In the genomic region with DNA sequence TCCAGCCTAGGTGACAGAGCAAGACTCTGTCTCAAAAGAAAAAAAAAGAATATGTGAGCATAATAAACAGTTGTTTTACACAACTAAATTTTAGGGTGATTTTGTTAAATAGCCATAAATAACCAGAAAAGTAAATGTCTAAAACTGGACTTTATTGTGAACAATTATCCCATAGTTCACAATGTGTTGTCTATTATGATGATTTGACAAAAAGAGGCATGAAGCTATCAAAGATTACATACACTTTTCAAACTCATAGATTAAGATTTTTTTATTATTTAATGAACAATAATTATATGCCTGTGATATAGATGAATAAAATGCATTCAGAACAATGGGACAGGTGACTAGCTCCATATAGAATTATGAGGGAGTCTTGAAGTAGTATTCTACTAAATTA, we compare ENCODE assay signal across 20 cellular contexts. TPM values are rescaled to one million over a fixed set of nuclear protein-coding genes. Genes with fewer than 3 reads are reported as not detected.
A peak's percentile ranks its signal among the peaks of the same experiment; 100 is the strongest.
DNase-seq lines count a peak whose midpoint lies in the region; ATAC-seq, FAIRE-seq and TF ChIP-seq lines count a peak whose summit lies in the region.
"Had no signal": no experiment of that assay in that cellular context is flagged by ENCODE, and none has a peak within 500 bp of the region (broad histone marks: within the 10 kb centered on the region; RNA-seq: fewer than 3 reads in every experiment).

No MANE protein-coding gene starts in this region.

- intact Hi-C loops in IMR-90 (cut with micrococcal nuclease), result no loop called here
- intact Hi-C loops in kidney (cut with DNase I), result no loop called here

- no peak overlapping the region for H3K4me3 ChIP-seq in A549
- H3K4me3 ChIP-seq in IMR-90 (ENCODE audit: insufficient read depth, low read depth, low read length), result no peak overlapping the region
- H3K4me3 ChIP-seq in kidney (ENCODE audit: low read length in 2 of 2), result no peak overlapping the region
- H3K4me3 ChIP-seq: BLaER1 treated with 17β-estradiol and CSF1 and Interleukin-3, amounts not matched to agents 10 nM and 100 nM had no signal

- no peak overlapping the region for H2AK9ac ChIP-seq in IMR-90 (replicated peaks; ENCODE audit: low read depth, low read length, poor library complexity)

- H2AK5ac ChIP-seq in IMR-90 (ENCODE audit: low read depth, low read length), result no peak overlapping the region

- no peak overlapping the region for H4K5ac ChIP-seq in IMR-90 (ENCODE audit: low read depth, low read length)

- no peak overlapping the region for H4K91ac ChIP-seq in IMR-90 (ENCODE audit: insufficient read depth, low read depth, low read length)

- no peak overlapping the region for H2BK120ac ChIP-seq in IMR-90 (ENCODE audit: low read depth, low read length)

- no peak overlapping the region for H3K18ac ChIP-seq in IMR-90 (ENCODE audit: low read depth, low read length)

- H3K14ac ChIP-seq in IMR-90 (replicated peaks; ENCODE audit: low read depth, low read length), result no peak overlapping the region

- no peak overlapping the region for H2AFZ ChIP-seq in IMR-90 (replicated peaks; ENCODE audit: low read length, poor library complexity)

- H2BK15ac ChIP-seq in IMR-90 (ENCODE audit: low read depth, low read length), result no peak overlapping the region

- no peaks in the 10 kb centered on the region for H3K9me3 ChIP-seq in A549
- H3K9me3 ChIP-seq in IMR-90 (ENCODE audit: control insufficient read depth, insufficient read depth, low read length), result peaks cover 3% of the 10 kb centered on the region; the same call in 1 of the 2 replicates
- no peaks in the 10 kb centered on the region for H3K9me3 ChIP-seq in kidney (ENCODE audit: control insufficient read depth in 1 of 2, low read length in 2 of 2)

- H3K27me3 ChIP-seq in IMR-90 (ENCODE audit: control insufficient read depth, insufficient read depth, low read length), result no peaks in the 10 kb centered on the region
- H3K27me3 ChIP-seq: BLaER1 treated with 17β-estradiol and CSF1 and Interleukin-3, amounts not matched to agents 10 nM and 100 nM had no signal

- H3K4me2 ChIP-seq in A549 (no peak overlapping the region), IMR-90 (ENCODE audit: low read depth, low read length) (no peak overlapping the region)
- H3K4me2 ChIP-seq: BLaER1 treated with 17β-estradiol and CSF1 and Interleukin-3, amounts not matched to agents 10 nM and 100 nM had no signal

- H3K79me1 ChIP-seq in IMR-90 (ENCODE audit: low read depth in 1 of 2, low read length in 2 of 2), result no peaks in the 10 kb centered on the region

- H3K4ac ChIP-seq in IMR-90 (ENCODE audit: low read depth, low read length), result no peak overlapping the region

- no peak overlapping the region for H3K56ac ChIP-seq in IMR-90 (ENCODE audit: extremely low read depth, insufficient read depth, low read length)

- H4K8ac ChIP-seq in IMR-90 (ENCODE audit: low read depth in 2 of 2, low read length in 2 of 2), result no peak overlapping the region

- POLR2A ChIA-PET in A549 (lab: Yijun Ruan, JAX), result no interaction called here
- POLR2A ChIA-PET in IMR-90 (lab: Charles Lee; ENCODE audit: unreplicated experiment), result no interaction called here

- BruUV-seq in IMR-90 (replicated peaks; lab: Mats Ljungman, UMichigan), result no TSS peak

- no peak overlapping the region for H3K23ac ChIP-seq in IMR-90 (ENCODE audit: low read depth, low read length)

- H2BK5ac ChIP-seq in IMR-90 (ENCODE audit: low read depth, low read length, poor library complexity, severe bottlenecking), result no peak overlapping the region

- H3K4me1 ChIP-seq in A549 (no peaks in the 10 kb centered on the region), IMR-90 (ENCODE audit: control insufficient read depth, insufficient read depth, low read length) (no peaks in the 10 kb centered on the region), kidney (ENCODE audit: control insufficient read depth in 1 of 2, insufficient read depth in 1 of 2, low read depth in 1 of 2, low read length in 2 of 2) (no peaks in the 10 kb centered on the region)
- H3K4me1 ChIP-seq: BLaER1 treated with 17β-estradiol and CSF1 and Interleukin-3, amounts not matched to agents 10 nM and 100 nM; Caco-2 had no signal

- H3K9ac ChIP-seq in IMR-90 (ENCODE audit: low read depth, low read length) (no peak overlapping the region), kidney (ENCODE audit: low read length in 2 of 2) (no peak overlapping the region)
- H3K9ac ChIP-seq: BLaER1 treated with 17β-estradiol and CSF1 and Interleukin-3, amounts not matched to agents 10 nM and 100 nM had no signal

- no peaks in the 10 kb centered on the region for H4K20me1 ChIP-seq in IMR-90 (ENCODE audit: insufficient read depth, low read length)
- H4K20me1 ChIP-seq: BLaER1 treated with 17β-estradiol and CSF1 and Interleukin-3, amounts not matched to agents 10 nM and 100 nM had no signal

- CTCF ChIA-PET in A549 (lab: Yijun Ruan, JAX) (no interaction called here), IMR-90 (lab: Yijun Ruan, JAX) (interaction anchor here (0.6 kb wide), 1 partner anchor 95 kb away, joined by 8 read pairs; no protein-coding TSS in a partner anchor)

- no peak for TF ChIP-seq CTCF in A549 (IDR thresholded peaks at IDR 0.05)
- TF ChIP-seq CTCF in IMR-90 (conservative IDR thresholded peaks at IDR 0.05; ENCODE audit: low read depth, low read length), result no peak
- TF ChIP-seq CTCF in kidney (IDR thresholded peaks at IDR 0.05; ENCODE audit: borderline replicate concordance, extremely low read depth, insufficient read depth), result no peak

- ATAC-seq in A549 (no peak), IMR-90 (ENCODE audit: low read depth) (no peak)
- ATAC-seq: CD8-positive, alpha-beta T cell had no signal

- H3K27ac ChIP-seq in A549 (no peak overlapping the region), IMR-90 (ENCODE audit: insufficient read depth, low read length) (no peak overlapping the region), kidney (ENCODE audit: low read depth in 2 of 2, low read length in 2 of 2) (no peak overlapping the region)
- H3K27ac ChIP-seq: BLaER1 treated with 17β-estradiol and CSF1 and Interleukin-3, amounts not matched to agents 10 nM and 100 nM; C4-2B had no signal

- in situ Hi-C loops in IMR-90 (cut with MboI; ENCODE audit: low sequenced_read_pairs), result no loop called here

- TF ChIP-seq POLR2A in A549 (IDR thresholded peaks at IDR 0.05; ENCODE audit: low read length) (no peak), IMR-90 (IDR thresholded peaks at IDR 0.05; ENCODE audit: low read depth, low read length) (no peak)

- DNase-seq in A549 (ENCODE audit: low read depth in 1 of 2, low spot score in 1 of 2), result no peak
- DNase-seq in IMR-90, result no peak
- no peak for DNase-seq in kidney
- DNase-seq in NCI-H69 (lab: John Stamatoyannopoulos, UW), result no peak
- DNase-seq in NCI-H82 treated with DMSO at 0.1 percent for 48 hours (lab: John Stamatoyannopoulos, UW; ENCODE audit: unreplicated experiment), result no peak
- DNase-seq: 8988T; AML-193; Caco-2; Calu3; CD4-positive, alpha-beta T cell; CD8-positive, alpha-beta T cell; DMS79 treated with DMSO at 0.1 percent for 48 hours; GF-D8 had no signal

- no peak for TF ChIP-seq EP300 in A549 (IDR thresholded peaks at IDR 0.05)

- TF ChIP-seq RAD21 in A549 (conservative IDR thresholded peaks at IDR 0.05 in 1 of 2, IDR thresholded peaks at IDR 0.05 in 1 of 2) (no peak), IMR-90 (IDR thresholded peaks at IDR 0.05; ENCODE audit: low read length) (no peak)

- H2BK20ac ChIP-seq in IMR-90 (ENCODE audit: low read depth, low read length), result no peak overlapping the region

- FAIRE-seq in A549 (lab: Jason Lieb, UNC) (no peak), kidney (lab: Jason Lieb, UNC) (peak; percentile 32)
- FAIRE-seq: A204.1, D721Med, G401.6, GM12891, GM19239 had no signal

- H3K36me3 ChIP-seq in IMR-90 (ENCODE audit: control insufficient read depth, insufficient read depth, low read length) (no peaks in the 10 kb centered on the region), kidney (ENCODE audit: control insufficient read depth in 1 of 2, insufficient read depth in 2 of 2, low read length in 2 of 2) (no peaks in the 10 kb centered on the region)
- H3K36me3 ChIP-seq: BLaER1 treated with 17β-estradiol and CSF1 and Interleukin-3, amounts not matched to agents 10 nM and 100 nM had no signal

- no peaks in the 10 kb centered on the region for H3K9me1 ChIP-seq in IMR-90 (ENCODE audit: insufficient read depth, low read length)

- dilution Hi-C loops in IMR-90 (cut with HindIII; ENCODE audit: low sequenced_read_pairs, unreplicated experiment), result no loop called here

TF ChIP-seq in A549, 52 proteins besides CTCF, POLR2A, EP300 and RAD21:
- TF ChIP-seq MAFK (IDR thresholded peaks at IDR 0.05; ENCODE audit: partially characterized antibody) (peak; percentile 53), BHLHE40 (IDR thresholded peaks at IDR 0.05; ENCODE audit: low read depth, low read length) (no peak)

TF ChIP-seq in IMR-90, 13 proteins besides CTCF, POLR2A, EP300 and RAD21:
- TF ChIP-seq MAFK (IDR thresholded peaks at IDR 0.05; ENCODE audit: low read depth, low read length) (peak; percentile 60), NFE2L2 (IDR thresholded peaks at IDR 0.05; ENCODE audit: low read depth, low read length) (no peak)

RNA-seq across cellular contexts. Expression of a gene that starts 27.0 kb away (rescaled TPM):
- polyA plus RNA-seq in A549 (2011; rRNA removed) (25.4 and 28.7 TPM in 2 replicates), A549 (2017; fragmentation: RNase III; extraction: RNeasy Plus Mini Kit Qiagen cat#74134 plus additional on column Dnase treatment) (20.0 to 22.2 TPM (median 20.2 TPM) in 3 replicates), IMR-90 (2012; rRNA removed) (12.3 and 16.6 TPM in 2 replicates), kidney (ENCODE audit: insufficient read depth, low read depth, low replicate concordance) (17.4 TPM)
- 5.6 and 7.3 TPM in 2 replicates for polyA plus RNA-seq in A549 (2012; cell fraction: cytosol; rRNA removed)
- polyA plus RNA-seq in A549 (2012; cell fraction: nucleus; rRNA removed), result 4.2 and 4.3 TPM in 2 replicates
- polyA minus RNA-seq in A549 (2011; rRNA and poly(A)+ RNA removed), result 18.0 and 18.5 TPM in 2 replicates
- total RNA-seq in IMR-90 (2012; rRNA removed) (30.6 and 36.9 TPM in 2 replicates), kidney (37.4 TPM)
- polyA plus RNA-seq in IMR-90 (2012; cell fraction: cytosol; rRNA removed), result 9.7 and 12.1 TPM in 2 replicates
- 6.0 and 13.5 TPM in 2 replicates for polyA plus RNA-seq in IMR-90 (2012; cell fraction: nucleus; rRNA removed; ENCODE audit: low replicate concordance)
